Comparison of ENCODE assay signal across 1 cellular context in the genomic region with DNA sequence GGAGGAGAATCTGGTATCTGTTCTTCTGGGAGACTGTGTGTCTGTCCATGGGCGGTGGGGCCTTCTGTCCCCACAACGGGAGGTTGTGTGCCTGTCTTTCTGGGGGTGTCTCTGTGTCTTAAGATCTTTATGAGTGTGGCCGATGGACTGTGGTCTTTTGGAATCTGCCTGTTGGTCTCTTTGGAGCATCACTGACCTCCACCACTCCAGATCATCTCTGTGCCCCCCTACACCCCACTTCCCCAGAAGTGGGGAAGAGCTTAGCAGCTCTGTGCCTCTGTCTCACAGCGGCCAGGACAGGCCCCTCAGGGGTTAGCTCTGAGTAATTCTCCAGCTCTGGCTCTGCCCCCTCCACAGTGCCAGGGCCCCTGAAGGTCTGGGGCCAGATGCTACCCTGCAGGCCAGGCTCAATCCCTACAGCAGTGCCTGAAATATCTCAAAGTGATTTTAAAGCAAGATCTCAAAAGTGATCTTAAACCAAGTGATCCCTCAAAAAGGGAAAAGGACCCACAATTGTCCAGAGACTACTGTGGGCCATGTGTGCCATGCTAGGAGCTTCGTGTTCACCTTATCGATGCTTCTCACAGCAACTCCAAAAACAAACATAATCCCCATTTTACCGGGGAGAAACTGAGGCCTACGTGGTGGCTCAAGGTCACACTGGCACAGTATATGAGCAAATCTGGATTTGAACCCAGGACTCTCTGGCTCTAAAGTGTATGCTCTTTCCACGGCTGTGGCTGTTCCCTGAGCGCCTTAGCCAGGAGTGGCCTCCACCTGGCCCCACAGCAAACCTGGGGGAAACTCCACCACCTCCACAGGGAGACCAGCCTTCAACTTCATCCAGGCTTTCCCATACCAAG.
TF ChIP-seq lines count a peak whose summit lies in the region.

No MANE protein-coding gene starts in this region.

TF ChIP-seq in IMR-90, 13 proteins besides CTCF, POLR2A, EP300 and RAD21:
- TF ChIP-seq MAFK (IDR thresholded peaks at IDR 0.05; ENCODE audit: low read depth, low read length) = no peak
- TF ChIP-seq, protein P1, sequence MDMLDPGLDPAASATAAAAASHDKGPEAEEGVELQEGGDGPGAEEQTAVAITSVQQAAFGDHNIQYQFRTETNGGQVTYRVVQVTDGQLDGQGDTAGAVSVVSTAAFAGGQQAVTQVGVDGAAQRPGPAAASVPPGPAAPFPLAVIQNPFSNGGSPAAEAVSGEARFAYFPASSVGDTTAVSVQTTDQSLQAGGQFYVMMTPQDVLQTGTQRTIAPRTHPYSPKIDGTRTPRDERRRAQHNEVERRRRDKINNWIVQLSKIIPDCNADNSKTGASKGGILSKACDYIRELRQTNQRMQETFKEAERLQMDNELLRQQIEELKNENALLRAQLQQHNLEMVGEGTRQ (IDR thresholded peaks at IDR 0.05; ENCODE audit: low read depth, low read length) = no peak
- TF ChIP-seq RFX5 (IDR thresholded peaks at IDR 0.05; ENCODE audit: low read depth, low read length) = no peak
- TF ChIP-seq, protein P2, sequence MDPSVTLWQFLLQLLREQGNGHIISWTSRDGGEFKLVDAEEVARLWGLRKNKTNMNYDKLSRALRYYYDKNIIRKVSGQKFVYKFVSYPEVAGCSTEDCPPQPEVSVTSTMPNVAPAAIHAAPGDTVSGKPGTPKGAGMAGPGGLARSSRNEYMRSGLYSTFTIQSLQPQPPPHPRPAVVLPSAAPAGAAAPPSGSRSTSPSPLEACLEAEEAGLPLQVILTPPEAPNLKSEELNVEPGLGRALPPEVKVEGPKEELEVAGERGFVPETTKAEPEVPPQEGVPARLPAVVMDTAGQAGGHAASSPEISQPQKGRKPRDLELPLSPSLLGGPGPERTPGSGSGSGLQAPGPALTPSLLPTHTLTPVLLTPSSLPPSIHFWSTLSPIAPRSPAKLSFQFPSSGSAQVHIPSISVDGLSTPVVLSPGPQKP (IDR thresholded peaks at IDR 0.05; ENCODE audit: borderline replicate concordance, low read depth, low read length) = no peak
- no peak for TF ChIP-seq SMC3 (IDR thresholded peaks at IDR 0.05; ENCODE audit: low read depth, low read length)
- TF ChIP-seq CEBPB (IDR thresholded peaks at IDR 0.05; ENCODE audit: low read depth, low read length) = no peak
- no peak for TF ChIP-seq FOS (IDR thresholded peaks at IDR 0.05; ENCODE audit: low read depth, low read length)
- TF ChIP-seq MAZ (IDR thresholded peaks at IDR 0.05; ENCODE audit: borderline replicate concordance, low read depth, low read length) = no peak
- TF ChIP-seq MXI1 (IDR thresholded peaks at IDR 0.05; ENCODE audit: borderline replicate concordance, low read depth, low read length) = no peak
- TF ChIP-seq CHD1 (IDR thresholded peaks at IDR 0.05; ENCODE audit: low read depth, low read length) = no peak
TF ChIP-seq in IMR-90: peak in this region for 0.
